In the genomic region with DNA sequence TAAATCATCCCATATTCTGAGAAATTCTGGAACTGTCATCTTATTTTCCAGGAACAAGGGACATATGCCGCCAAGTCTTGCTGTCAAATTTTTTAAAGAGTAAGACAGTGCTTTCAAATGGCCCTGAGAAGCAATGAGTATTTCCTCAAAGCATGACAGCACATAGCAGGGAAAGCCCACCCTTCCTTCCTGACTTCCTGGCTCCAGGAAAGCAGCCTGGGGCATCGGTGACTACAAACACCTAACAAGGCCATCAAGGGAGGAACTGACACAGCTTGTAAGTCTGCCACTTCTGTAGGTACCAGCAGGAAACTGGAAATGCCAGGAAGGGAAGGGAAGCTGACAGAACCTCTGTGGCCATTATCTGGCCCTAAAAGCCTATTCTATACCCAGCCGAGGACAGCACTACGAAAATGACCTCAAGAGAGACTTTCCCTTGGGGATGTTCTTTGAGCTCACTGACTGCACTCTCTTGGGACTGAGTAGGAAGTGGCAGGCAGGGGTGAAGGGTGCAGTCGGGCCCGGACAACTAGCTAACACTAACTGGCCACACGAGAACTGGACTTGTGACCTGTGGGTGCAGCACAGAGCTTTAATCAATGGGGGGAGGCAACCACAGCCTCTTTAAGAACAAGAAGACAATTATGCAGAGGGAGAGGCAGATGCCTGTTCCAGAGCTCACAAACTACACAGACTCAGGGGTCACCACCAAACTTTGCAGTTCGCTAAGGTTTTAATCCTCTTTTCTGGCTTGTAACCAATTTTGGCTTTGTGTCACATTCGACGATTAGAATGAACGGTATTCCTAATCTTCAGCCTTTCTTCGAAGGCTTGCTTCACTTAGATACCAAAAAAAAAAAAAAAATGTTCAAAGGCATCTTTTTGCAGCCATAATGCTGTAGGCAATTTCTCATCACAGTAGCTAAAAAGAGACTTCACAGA, we compare ENCODE assay signal across 15 cellular contexts. TPM values are rescaled to one million over a fixed set of nuclear protein-coding genes. Genes with fewer than 3 reads are reported as not detected.
DNase-seq lines count a peak whose midpoint lies in the region; ATAC-seq, FAIRE-seq and TF ChIP-seq lines count a peak whose summit lies in the region.
"Had no signal": no experiment of that assay in that cellular context is flagged by ENCODE, and none has a peak within 500 bp of the region (broad histone marks: within the 10 kb centered on the region; RNA-seq: fewer than 3 reads in every experiment).

No MANE protein-coding gene starts in this region.

- H3K79me2 ChIP-seq in parathyroid adenoma, result peaks cover 7% of the 10 kb centered on the region

- H2AFZ ChIP-seq in parathyroid adenoma, result no peak overlapping the region
- H2AFZ ChIP-seq: GM23338 had no signal

- H3K4me3 ChIP-seq in BLaER1 treated with 17β-estradiol and CSF1 and Interleukin-3, amounts not matched to agents 10 nM and 100 nM, result peak overlapping the region in 1 of 10 experiments; percentile 10; a peak in 1 of 20 replicates
- H3K4me3 ChIP-seq in parathyroid adenoma (ENCODE audit: low read depth, low read length), result no peak overlapping the region
- H3K4me3 ChIP-seq: GM23338 had no signal

- no peaks in the 10 kb centered on the region for H3K27me3 ChIP-seq in BLaER1 treated with 17β-estradiol and CSF1 and Interleukin-3, amounts not matched to agents 10 nM and 100 nM
- H3K27me3 ChIP-seq in parathyroid adenoma (ENCODE audit: control insufficient read depth, insufficient read depth, low read length), result no peaks in the 10 kb centered on the region

- FAIRE-seq in H54 (lab: Jason Lieb, UNC), result no peak
- FAIRE-seq: GM12891 had no signal

- H4K20me1 ChIP-seq in BLaER1 treated with 17β-estradiol and CSF1 and Interleukin-3, amounts not matched to agents 10 nM and 100 nM, result peaks cover 8 to 79% (median 36%) of the 10 kb centered on the region in 11 experiments; a peak in 14 of 22 replicates

- H3K27ac Mint-ChIP-seq in WTC11, result peak overlapping the region; percentile 31
- H3K27ac Mint-ChIP-seq: activated naive CD8-positive, alpha-beta T cell treated with anti-CD3 and anti-CD28 coated beads, Interleukin-2, amount 10 ng/mL, durations not matched to agents 7 days and 5 days; dendritic cell treated with granulocyte-macrophage colony-stimulating factor and Interleukin-4, amounts not matched to agents 40 ng/mL and 50 ng/mL, for 4 days; GM23338 had no signal

- H3K4me1 Mint-ChIP-seq in WTC11, result peaks cover 18% of the 10 kb centered on the region

- CTCF ChIA-PET in WTC11 (lab: Charles Lee), result interaction anchor here (0.9 to 1.0 kb wide), 2 partner anchors 337 to 700 kb away, joined by 3 read pairs; no protein-coding TSS in a partner anchor

- peaks cover 0 to 24% (median 9%) of the 10 kb centered on the region in 11 experiments; a peak in 14 of 22 replicates for H3K9me3 ChIP-seq in BLaER1 treated with 17β-estradiol and CSF1 and Interleukin-3, amounts not matched to agents 10 nM and 100 nM (replicated peaks in 1 of 11)
- H3K9me3 ChIP-seq in parathyroid adenoma (ENCODE audit: control insufficient read depth, low read length), result no peaks in the 10 kb centered on the region

- TF ChIP-seq CTCF in WTC11 (IDR thresholded peaks at IDR 0.05), result no peak
- TF ChIP-seq CTCF in parathyroid adenoma (IDR thresholded peaks at IDR 0.05), result no peak

- H3K27ac ChIP-seq in BLaER1 treated with 17β-estradiol and CSF1 and Interleukin-3, amounts not matched to agents 10 nM and 100 nM, result peak overlapping the region in 7 of 11 experiments; percentile 17 to 57 (median 22); a peak in 7 of 22 replicates
- peak overlapping the region; percentile 43 for H3K27ac ChIP-seq in parathyroid adenoma
- H3K27ac ChIP-seq: VCaP had no signal

- H3K36me3 Mint-ChIP-seq in WTC11, result no peaks in the 10 kb centered on the region
- H3K36me3 Mint-ChIP-seq: activated naive CD8-positive, alpha-beta T cell treated with anti-CD3 and anti-CD28 coated beads, Interleukin-2, amount 10 ng/mL, durations not matched to agents 7 days and 5 days had no signal

- H3K27me3 Mint-ChIP-seq in WTC11 (ENCODE audit: low read depth), result no peaks in the 10 kb centered on the region
- H3K27me3 Mint-ChIP-seq: dendritic cell treated with granulocyte-macrophage colony-stimulating factor and Interleukin-4, amounts not matched to agents 40 ng/mL and 50 ng/mL, for 4 days had no signal

- POLR2A ChIA-PET in WTC11 (lab: Charles Lee), result interaction anchor here (0.7 kb wide), 1 partner anchor 174 kb away, joined by 3 read pairs; no protein-coding TSS in a partner anchor

- H3K4me3 Mint-ChIP-seq in WTC11, result no peak overlapping the region
- H3K4me3 Mint-ChIP-seq: activated naive CD8-positive, alpha-beta T cell treated with anti-CD3 and anti-CD28 coated beads, Interleukin-2, amount 10 ng/mL, durations not matched to agents 7 days and 5 days; dendritic cell treated with granulocyte-macrophage colony-stimulating factor and Interleukin-4, amounts not matched to agents 40 ng/mL and 50 ng/mL, for 4 days; GM23338 had no signal

- H3K4me2 ChIP-seq in BLaER1 treated with 17β-estradiol and CSF1 and Interleukin-3, amounts not matched to agents 10 nM and 100 nM, result peak overlapping the region; percentile 70 to 89 (median 80)
- H3K4me2 ChIP-seq in parathyroid adenoma (ENCODE audit: low read length), result no peak overlapping the region
- H3K4me2 ChIP-seq: GM23338 had no signal

- peaks cover 33 to 88% (median 75%) of the 10 kb centered on the region in 10 experiments for H3K4me1 ChIP-seq in BLaER1 treated with 17β-estradiol and CSF1 and Interleukin-3, amounts not matched to agents 10 nM and 100 nM
- H3K4me1 ChIP-seq in parathyroid adenoma, result no peaks in the 10 kb centered on the region

- H3K9ac ChIP-seq in BLaER1 treated with 17β-estradiol and CSF1 and Interleukin-3, amounts not matched to agents 10 nM and 100 nM, result peak overlapping the region in 6 of 11 experiments; percentile 10 to 42 (median 23); a peak in 5 of 22 replicates
- H3K9ac ChIP-seq in parathyroid adenoma, result no peak overlapping the region

- 0 out of 2 replicates have a peak, but pooled peaks cover 3% of the 10 kb centered on the region for H3K9me3 Mint-ChIP-seq in WTC11
- H3K9me3 Mint-ChIP-seq: activated naive CD8-positive, alpha-beta T cell treated with anti-CD3 and anti-CD28 coated beads, Interleukin-2, amount 10 ng/mL, durations not matched to agents 7 days and 5 days; GM23338 had no signal

- DNase-seq in WTC11 (ENCODE audit: low spot score), result no peak
- peak; percentile 71 for DNase-seq in cardiac septum (ENCODE audit: low spot score)
- no peak for DNase-seq in H54 (ENCODE audit: insufficient read length, low spot score)
- DNase-seq in NCI-H2227 (lab: John Stamatoyannopoulos, UW; ENCODE audit: unreplicated experiment), result no peak
- no peak for DNase-seq in NOMO-1 treated with dmso at 0.1 percent for 144 hours (lab: John Stamatoyannopoulos, UW; ENCODE audit: unreplicated experiment)
- no peak for DNase-seq in NCI-H1436 treated with DMSO at 0.1 percent for 48 hours (lab: John Stamatoyannopoulos, UW)
- DNase-seq: activated naive CD8-positive, alpha-beta T cell treated with anti-CD3 and anti-CD28 coated beads, Interleukin-2, amount 10 ng/mL, durations not matched to agents 7 days and 5 days; NCI-H510A treated with DMSO at 0.1 percent for 48 hours; SHP77 had no signal

- peaks cover 20 to 62% (median 41%) of the 10 kb centered on the region in 11 experiments for H3K36me3 ChIP-seq in BLaER1 treated with 17β-estradiol and CSF1 and Interleukin-3, amounts not matched to agents 10 nM and 100 nM
- H3K36me3 ChIP-seq in parathyroid adenoma (ENCODE audit: control insufficient read depth, insufficient read depth, low read length), result no peaks in the 10 kb centered on the region

- intact Hi-C loops in cardiac septum (cut with DNase I), result loop anchor here (5.0 kb wide), 1 partner anchor 62 kb away; no protein-coding TSS in a partner anchor

- ATAC-seq in WTC11, result no peak
- ATAC-seq: GM23338 had no signal

- no peak for TF ChIP-seq POLR2A in H54 (IDR thresholded peaks at IDR 0.05; ENCODE audit: low read depth, low read length)

TF ChIP-seq in WTC11, 78 proteins besides CTCF, POLR2A, EP300 and RAD21:
- no peak for TF ChIP-seq NR2C2 (CRISPR knock-in tag; IDR thresholded peaks at IDR 0.05)

RNA-seq across cellular contexts. Expression of gene GRB10, which starts 52.0 kb away (rescaled TPM):
- total RNA-seq in WTC11 (2021) (66.0 to 103 TPM (median 67.3 TPM) in 3 replicates), cardiac septum (51.8 TPM)
